In genomic region chr5:54220230-54221040, GRCh38 we compare ENCODE assay signal across 11 cellular contexts.
"Had no signal": no experiment of that assay in that cellular context is flagged by ENCODE, and none has a peak within 500 bp of the region (broad histone marks: within the 10 kb centered on the region; RNA-seq: fewer than 3 reads in every experiment).

No MANE protein-coding gene starts in this region.

- H3K9me3 Mint-ChIP-seq: activated T-helper 2 cell treated with anti-CD3 and anti-CD28 coated beads, Interferon-gamma antibody, Interleukin-2, Interleukin-4, amounts not matched to agents 10 μg/mL and 5 μg/mL and 100 μg/mL, durations not matched to agents 14 hours and 24 hours and 36 hours; stimulated activated memory B cell treated with anti-CD40 and anti-IgM and Interleukin-4, amounts not matched to agents 10 μg/mL and 1 μg/mL and 100 μg/mL, for 72 hours had no signal

- H3K4me3 Mint-ChIP-seq: stimulated activated memory B cell treated with anti-CD40 and anti-IgM and Interleukin-4, amounts not matched to agents 10 μg/mL and 1 μg/mL and 100 μg/mL, for 72 hours; T-helper 17 cell had no signal

- H3K27me3 Mint-ChIP-seq: stimulated activated memory B cell treated with anti-CD40 and anti-IgM and Interleukin-4, amounts not matched to agents 10 μg/mL and 1 μg/mL and 100 μg/mL, for 72 hours; T-helper 17 cell had no signal

- H3K27ac ChIP-seq: coronary artery, epithelial cell of prostate had no signal

- H3K4me3 ChIP-seq: coronary artery had no signal

- H3K27ac Mint-ChIP-seq: activated T-helper 2 cell treated with anti-CD3 and anti-CD28 coated beads, Interferon-gamma antibody, Interleukin-2, Interleukin-4, amounts not matched to agents 10 μg/mL and 5 μg/mL and 100 μg/mL, durations not matched to agents 14 hours and 24 hours and 36 hours; stimulated activated memory B cell treated with anti-CD40 and anti-IgM and Interleukin-4, amounts not matched to agents 10 μg/mL and 1 μg/mL and 100 μg/mL, for 72 hours; T-helper 17 cell had no signal

- DNase-seq: activated CD4-positive, alpha-beta T cell treated with anti-CD3 and anti-CD28 coated beads, Interleukin-2, amount 50 U/mL, for 1 hour; activated naive CD4-positive, alpha-beta T cell treated with anti-CD3 and anti-CD28 coated beads, Interleukin-2, amount 50 U/mL, for 16 hours; central memory CD4-positive, alpha-beta T cell; effector CD8-positive, alpha-beta T cell; hypothalamus; small intestine; T-helper 17 cell had no signal

- ATAC-seq: stimulated activated memory B cell treated with anti-CD40 and anti-IgM and Interleukin-4, amounts not matched to agents 10 μg/mL and 1 μg/mL and 100 μg/mL, for 72 hours; T-helper 17 cell had no signal
